8 cellular contexts compared by ENCODE assay signal in genomic region chr16:85573696-85574641, GRCh38. TPM values are rescaled to one million over a fixed set of nuclear protein-coding genes. Genes with fewer than 3 reads are reported as not detected.
A peak's percentile ranks its signal among the peaks of the same experiment; 100 is the strongest.
DNase-seq lines count a peak whose midpoint lies in the region; ATAC-seq and TF ChIP-seq lines count a peak whose summit lies in the region.

No MANE protein-coding gene starts in this region.

- intact Hi-C loops in right lobe of liver (cut with DNase I), result loop anchor here in 1 of 2 donors (5.0 kb wide), 1 partner anchor 33 kb away; no protein-coding TSS in a partner anchor

- H3K27ac ChIP-seq in cingulate gyrus (ENCODE audit: low read depth, low read length) (peak overlapping the region; percentile 65), right lobe of liver (peak overlapping the region in 1 of 3 donors; percentile 54), thymus (ENCODE audit: low read depth) (peak overlapping the region; percentile 38)

- 46% methylated on average over 11 of the region's 37 CpGs for WGBS in right lobe of liver (ENCODE audit: insufficient coverage, low coverage, low lambda C conversion rate, missing lambda C conversion rate)
- 83% methylated on average over 37 of the region's 37 CpGs for WGBS in thymus

- DNase-seq in NCI-H2227 treated with DMSO at 0.1 percent for 48 hours (lab: John Stamatoyannopoulos, UW) (peak; percentile 13), right lobe of liver (no peak)
- DNase-seq in stimulated activated CD4-positive, alpha-beta T cell treated with anti-CD3 and anti-CD28 coated beads, Interleukin-4, amount 100 ng/mL, for 1 hour, result no peak

- no peaks in the 10 kb centered on the region for H3K9me3 ChIP-seq in right lobe of liver
- peaks cover 2% of the 10 kb centered on the region for H3K9me3 ChIP-seq in thymus (ENCODE audit: control insufficient read depth)

- ATAC-seq in right lobe of liver (peak; percentile 5 to 26 (median 12)), HG03039 (IDR thresholded peaks at IDR 0.05; ENCODE audit: unreplicated experiment) (no peak), GM21390 (IDR thresholded peaks at IDR 0.05; ENCODE audit: unreplicated experiment) (no peak), HG02678 (IDR thresholded peaks at IDR 0.05; ENCODE audit: unreplicated experiment) (no peak)

- TF ChIP-seq POLR2A in right lobe of liver (IDR thresholded peaks at IDR 0.05), result no peak

- no peaks in the 10 kb centered on the region for H3K36me3 ChIP-seq in right lobe of liver
- peaks cover 11% of the 10 kb centered on the region for H3K36me3 ChIP-seq in thymus (ENCODE audit: control insufficient read depth, insufficient read depth)

- H3K4me1 ChIP-seq in right lobe of liver (peaks cover 0 to 53% (median 20%) of the 10 kb centered on the region in 4 donors), thymus (ENCODE audit: control insufficient read depth, insufficient read depth, low read length) (peaks cover 59% of the 10 kb centered on the region)

- H3K27me3 ChIP-seq in right lobe of liver, result no peaks in the 10 kb centered on the region
- H3K27me3 ChIP-seq in thymus (ENCODE audit: control insufficient read depth, insufficient read depth), result no peaks in the 10 kb centered on the region

- TF ChIP-seq CTCF in right lobe of liver (IDR thresholded peaks at IDR 0.05), result no peak

- H3K4me3 ChIP-seq in right lobe of liver, result no peak overlapping the region
- no peak overlapping the region for H3K4me3 ChIP-seq in thymus (ENCODE audit: low read length)

RNA-seq across cellular contexts. Expression of gene GSE1, which starts 39.2 kb away (rescaled TPM):
- total RNA-seq in right lobe of liver, result 10 to 100 TPM; 30.0 to 48.0 (median 38.8) TPM
- 29.9 TPM for polyA plus RNA-seq in thymus

Comparison
In these comparisons a context has a peak if more than half of its experiments do, and no peak if none do; other contexts are left out.
1. ATAC-seq: peak in right lobe of liver (4 of 4); none in HG03039 (single experiment), GM21390 (single experiment) and HG02678 (single experiment).